21 cellular contexts compared by ENCODE assay signal in genomic region chr10:132912225-132912684, GRCh38. TPM values are rescaled to one million over a fixed set of nuclear protein-coding genes. Genes with fewer than 3 reads are reported as not detected.
DNase-seq lines count a peak whose midpoint lies in the region; ATAC-seq, FAIRE-seq and TF ChIP-seq lines count a peak whose summit lies in the region.
"Had no signal": no experiment of that assay in that cellular context is flagged by ENCODE, and none has a peak within 500 bp of the region (broad histone marks: within the 10 kb centered on the region; RNA-seq: fewer than 3 reads in every experiment).

No MANE protein-coding gene starts in this region.

- no peak overlapping the region for H2BK120ac ChIP-seq in H1 (replicated peaks; ENCODE audit: low read depth, low read length)

- H3K18ac ChIP-seq in H1 (ENCODE audit: extremely low read depth, low read length) = no peak overlapping the region

- no peak for TF ChIP-seq POLR2A in H1 (IDR thresholded peaks at IDR 0.05; ENCODE audit: control extremely low read depth in 1 of 2, low read depth in 2 of 2, low read length in 2 of 2)

- H2AFZ ChIP-seq in H1 (ENCODE audit: low read length) (no peak overlapping the region), osteoblast (ENCODE audit: low read length) (no peak overlapping the region)

- H3K36me3 Mint-ChIP-seq in WTC11 = no peaks in the 10 kb centered on the region
- H3K36me3 Mint-ChIP-seq in activated T-cell treated with anti-CD3 and anti-CD28 coated beads, Interleukin-2, amount 50 U/mL, for 72 hours (ENCODE audit: insufficient read depth in 2 of 2) = no peaks in the 10 kb centered on the region
- H3K36me3 Mint-ChIP-seq: CD14-positive monocyte; CD8-positive, alpha-beta T cell had no signal

- CTCF ChIA-PET in WTC11 (lab: Charles Lee) = interaction anchor here (1.1 kb wide), 1 partner anchor 305 kb away, joined by 3 read pairs; no protein-coding TSS in a partner anchor
- CTCF ChIA-PET in H1 (lab: Charles Lee; ENCODE audit: partially characterized antibody) = no interaction called here

- no peak for TF ChIP-seq EP300 in H1 (IDR thresholded peaks at IDR 0.05; ENCODE audit: borderline replicate concordance in 1 of 2, low read depth in 2 of 2, low read length in 2 of 2)

- H3K79me2 ChIP-seq in H1 (ENCODE audit: control insufficient read depth in 1 of 2, insufficient read depth in 2 of 2, low read length in 2 of 2) (no peaks in the 10 kb centered on the region), osteoblast (ENCODE audit: insufficient read depth, low read length) (no peaks in the 10 kb centered on the region)

- H4K20me1 ChIP-seq in H1 (replicated peaks in 1 of 2; ENCODE audit: control insufficient read depth in 1 of 2, insufficient read depth in 2 of 2, low read length in 2 of 2) = peaks cover 0 to under 1% of the 10 kb centered on the region in 2 experiments
- H4K20me1 ChIP-seq in osteoblast (ENCODE audit: insufficient read depth, low read length) = no peaks in the 10 kb centered on the region

- H3K4me2 ChIP-seq in H1 (ENCODE audit: insufficient read depth in 1 of 2, low read depth in 2 of 2, low read length in 2 of 2) (no peak overlapping the region), osteoblast (ENCODE audit: insufficient read depth, low read length) (no peak overlapping the region)

- H4K91ac ChIP-seq in H1 (replicated peaks; ENCODE audit: insufficient read length, low read length) = no peak overlapping the region

- WGBS in H1 (ENCODE audit: extremely low coverage in 1 of 2, insufficient coverage in 1 of 2, insufficient read length in 1 of 2, insufficient replicate concordance in 2 of 2, low coverage in 1 of 2, low lambda C conversion rate in 2 of 2, missing lambda C conversion rate in 1 of 2), 2 experiments = 61% methylated on average over 1 of the region's 4 CpGs; no CpG with 5 or more reads in 1 of the 2 experiments

- peaks cover 0 to 25% (median 2%) of the 10 kb centered on the region in 4 experiments; a peak in 6 of 7 replicates for H3K4me1 ChIP-seq in H1 (replicated peaks in 1 of 4; ENCODE audit: control insufficient read depth in 3 of 4, insufficient read depth in 4 of 4, low read length in 3 of 4)
- H3K4me1 ChIP-seq in osteoblast (ENCODE audit: insufficient read depth, low read length) = no peaks in the 10 kb centered on the region

- TF ChIP-seq CTCF in WTC11 (IDR thresholded peaks at IDR 0.05) (no peak), H1 (IDR thresholded peaks at IDR 0.05; ENCODE audit: control extremely low read depth in 1 of 3, insufficient read depth in 1 of 3, low read depth in 1 of 3, low read length in 3 of 3) (no peak), osteoblast (IDR thresholded peaks at IDR 0.05; ENCODE audit: extremely low read depth, low read depth, low read length) (no peak)

- H2BK5ac ChIP-seq in H1 (ENCODE audit: low read depth, low read length) = no peak overlapping the region

- no peaks in the 10 kb centered on the region for H3K27me3 ChIP-seq in H1 (replicated peaks in 1 of 4; ENCODE audit: control insufficient read depth in 3 of 4, extremely low read depth in 1 of 4, insufficient read depth in 3 of 4, low read length in 3 of 4)
- H3K27me3 ChIP-seq in osteoblast (ENCODE audit: insufficient read depth, low read length) = peaks cover 2% of the 10 kb centered on the region

- 0 out of 2 replicates have a peak overlapping the region, but pooled peaks have one; percentile 88 for H2BK15ac ChIP-seq in H1 (ENCODE audit: low read length)

- no peak overlapping the region for H3K14ac ChIP-seq in H1 (ENCODE audit: insufficient read length)

- no peaks in the 10 kb centered on the region for H3K79me1 ChIP-seq in H1 (ENCODE audit: low read depth, low read length)

- POLR2A ChIA-PET in WTC11 (lab: Charles Lee) = no interaction called here
- POLR2A ChIA-PET in H1 (lab: Charles Lee; ENCODE audit: partially characterized antibody) = interaction anchor here (0.7 kb wide), 1 partner anchor 9 kb away, joined by 3 read pairs; no protein-coding TSS in a partner anchor

- peak overlapping the region; percentile 83; the same call in 1 of the 2 replicates for H2AK5ac ChIP-seq in H1 (ENCODE audit: low read depth, low read length)

- no peak overlapping the region for H3K9ac ChIP-seq in H1 (replicated peaks in 1 of 4; ENCODE audit: extremely low read depth in 1 of 4, low read depth in 3 of 4, low read length in 3 of 4)

- no peak overlapping the region for H4K5ac ChIP-seq in H1 (ENCODE audit: insufficient read length, low read depth, low read length)

- no peak overlapping the region for H3K27ac ChIP-seq in H1 (ENCODE audit: low read depth, low read length)
- H3K27ac ChIP-seq in osteoblast (ENCODE audit: low read depth, low read length) = no peak overlapping the region
- H3K27ac ChIP-seq: HL-60 had no signal

- H3K23ac ChIP-seq in H1 (ENCODE audit: insufficient read length) = no peak overlapping the region

- H3K27ac Mint-ChIP-seq in WTC11 = peak overlapping the region; percentile 29; the same call in 1 of the 2 replicates
- no peak overlapping the region for H3K27ac Mint-ChIP-seq in activated T-cell treated with anti-CD3 and anti-CD28 coated beads, Interleukin-2, amount 50 U/mL, for 72 hours
- H3K27ac Mint-ChIP-seq: B cell; CD8-positive, alpha-beta T cell had no signal

- no peak overlapping the region for H3K56ac ChIP-seq in H1 (replicated peaks; ENCODE audit: insufficient read length, low read depth, low read length)

- H2BK12ac ChIP-seq in H1 (ENCODE audit: low read depth, low read length) = no peak overlapping the region

- no peaks in the 10 kb centered on the region for H3K9me3 Mint-ChIP-seq in WTC11
- H3K9me3 Mint-ChIP-seq in activated T-cell treated with anti-CD3 and anti-CD28 coated beads, Interleukin-2, amount 50 U/mL, for 72 hours = no peaks in the 10 kb centered on the region
- H3K9me3 Mint-ChIP-seq: CD14-positive monocyte; CD8-positive, alpha-beta T cell had no signal

- H3K4me3 ChIP-seq in H1 (ENCODE audit: extremely low read depth in 1 of 4, insufficient read depth in 2 of 4, low read depth in 3 of 4, low read length in 4 of 4) (no peak overlapping the region), osteoblast (ENCODE audit: insufficient read depth, low read length) (no peak overlapping the region)

- no peak for FAIRE-seq in H1 (lab: Jason Lieb, UNC)
- FAIRE-seq: A204.1, D721Med, G401.6, GM12891 had no signal

- TF ChIP-seq RAD21 in H1 (IDR thresholded peaks at IDR 0.05 in 1 of 2, conservative IDR thresholded peaks at IDR 0.05 in 1 of 2; ENCODE audit: low read depth in 2 of 2, low read length in 2 of 2) = no peak

- intact Hi-C loops in Right ventricle myocardium superior (cut with DNase I) = no loop called here

- no peaks in the 10 kb centered on the region for H3K23me2 ChIP-seq in H1 (ENCODE audit: low read depth, low read length)

- peaks cover 5% of the 10 kb centered on the region for H3K4me1 Mint-ChIP-seq in WTC11
- peaks cover 6% of the 10 kb centered on the region for H3K4me1 Mint-ChIP-seq in activated T-cell treated with anti-CD3 and anti-CD28 coated beads, Interleukin-2, amount 50 U/mL, for 72 hours (ENCODE audit: low read depth)
- H3K4me1 Mint-ChIP-seq: CD14-positive monocyte had no signal

- H3K9me3 ChIP-seq in H1 (ENCODE audit: insufficient read depth in 2 of 2, low read depth in 1 of 2, low read length in 1 of 2) (no peaks in the 10 kb centered on the region), osteoblast (ENCODE audit: low read depth, low read length) (no peaks in the 10 kb centered on the region)

- H2BK20ac ChIP-seq in H1 (ENCODE audit: low read length) = 0 out of 2 replicates have a peak overlapping the region, but pooled peaks have one; percentile 2

- H3K36me3 ChIP-seq in H1 (ENCODE audit: control insufficient read depth in 2 of 4, insufficient read depth in 4 of 4, low read length in 3 of 4) = no peaks in the 10 kb centered on the region
- no peaks in the 10 kb centered on the region for H3K36me3 ChIP-seq in osteoblast (ENCODE audit: insufficient read depth, low read length)

- DNase-seq in WTC11 (ENCODE audit: low spot score) (no peak), H1 (ENCODE audit: low read depth in 1 of 2, low spot score in 2 of 2) (no peak), osteoblast (ENCODE audit: insufficient read length, low spot score, missing footprints) (peak; percentile 25), Right ventricle myocardium superior (no peak), NCI-H2081 treated with DMSO at 0.1 percent for 48 hours (lab: John Stamatoyannopoulos, UW) (no peak)
- DNase-seq in activated T-cell treated with anti-CD3 and anti-CD28 coated beads, Interleukin-2, amount 50 U/mL, for 72 hours = no peak
- DNase-seq: CD8-positive, alpha-beta T cell; COR-L47; DMS153; DMS79 treated with DMSO at 0.1 percent for 48 hours; EL; GOT3; HCEC 1CT had no signal

- H4K8ac ChIP-seq in H1 (ENCODE audit: extremely low read depth, insufficient read depth, low read length) = no peak overlapping the region

- no peak overlapping the region for H3K4me3 Mint-ChIP-seq in WTC11
- no peak overlapping the region for H3K4me3 Mint-ChIP-seq in activated T-cell treated with anti-CD3 and anti-CD28 coated beads, Interleukin-2, amount 50 U/mL, for 72 hours
- H3K4me3 Mint-ChIP-seq: B cell; CD14-positive monocyte; CD8-positive, alpha-beta T cell had no signal

- no peak overlapping the region for H3K4ac ChIP-seq in H1 (replicated peaks; ENCODE audit: insufficient read length, low read depth, low read length)

- no peaks in the 10 kb centered on the region for H3K27me3 Mint-ChIP-seq in WTC11 (ENCODE audit: low read depth)
- H3K27me3 Mint-ChIP-seq in activated T-cell treated with anti-CD3 and anti-CD28 coated beads, Interleukin-2, amount 50 U/mL, for 72 hours (ENCODE audit: low read depth) = peaks cover 8% of the 10 kb centered on the region

- no peak for ATAC-seq in WTC11
- ATAC-seq in Right ventricle myocardium superior (ENCODE audit: poor library complexity) = no peak
- no peak for ATAC-seq in activated T-cell treated with anti-CD3 and anti-CD28 coated beads, Interleukin-2, amount 50 U/mL, for 72 hours (replicated peaks in 1 of 2)
- ATAC-seq in HG02642 (IDR thresholded peaks at IDR 0.05; ENCODE audit: poor library complexity, unreplicated experiment) = no peak
- ATAC-seq: CD8-positive, alpha-beta T cell had no signal

TF ChIP-seq in WTC11, 78 proteins besides CTCF, POLR2A, EP300 and RAD21 (continues in another document):
- no peak for TF ChIP-seq GABPB1 (CRISPR knock-in tag; IDR thresholded peaks at IDR 0.05)

TF ChIP-seq in H1, 55 proteins besides CTCF, POLR2A, EP300 and RAD21 (continues in another document):
- TF ChIP-seq YY1 (IDR thresholded peaks at IDR 0.05; ENCODE audit: low read depth, low read length) = no peak

RNA-seq across cellular contexts. Expression of gene CFAP46, which starts 30.1 kb away (rescaled TPM):
- total RNA-seq in WTC11 (2021) (2.9 to 3.4 TPM (median 3.3 TPM) in 3 replicates), osteoblast (under 0.01 and 0.29 TPM in 2 replicates), Right ventricle myocardium superior (1.9 TPM)
- 3.1 and 4.8 TPM in 2 replicates for total RNA-seq in H1 (2021; fragmentation: NEBNext Ultra II Directional; extraction: Animal tissue kit (Norgen Biotek cat#: 25700))
- polyA plus RNA-seq in H1 (2011; rRNA removed) = 2.2 and 2.6 TPM in 2 replicates
- 2.7 TPM for polyA plus RNA-seq in H1 (2011; cell fraction: cytosol; rRNA removed)
- polyA plus RNA-seq in H1 (2011; cell fraction: nucleus; rRNA removed) = 8.9 TPM
- polyA plus RNA-seq in H1 (2012, experiment 1 of 2) = 2.5 to 4.7 TPM (median 3.4 TPM) in 4 replicates
- 2.7 TPM for polyA plus RNA-seq in H1 (2012, experiment 2 of 2)
- 2.8 TPM for polyA plus RNA-seq in H1 (2013, experiment 1 of 2)
- polyA plus RNA-seq in H1 (2013, experiment 2 of 2) = 2.5 TPM
- 3.9 TPM in 2 replicates for polyA minus RNA-seq in H1 (2011; rRNA and poly(A)+ RNA removed)
- 0.29 TPM for polyA minus RNA-seq in H1 (2011; cell fraction: cytosol; rRNA and poly(A)+ RNA removed)
- polyA minus RNA-seq in H1 (2011; cell fraction: nucleus; rRNA and poly(A)+ RNA removed) = 5.8 TPM
- under 1 TPM; 0.16 to 0.26 TPM for total RNA-seq in activated T-cell treated with anti-CD3 and anti-CD28 coated beads, Interleukin-2, amount 50 U/mL, for 72 hours
- total RNA-seq: B cell; CD8-positive, alpha-beta T cell had no signal
- polyA plus RNA-seq: CD14-positive monocyte had no signal
